ENCODE assay signal across 9 cellular contexts in genomic region chr1:160169553-160170399, GRCh38. TPM values are rescaled to one million over a fixed set of nuclear protein-coding genes. Genes with fewer than 3 reads are reported as not detected.
A peak's percentile ranks its signal among the peaks of the same experiment; 100 is the strongest.
DNase-seq lines count a peak whose midpoint lies in the region; ATAC-seq and TF ChIP-seq lines count a peak whose summit lies in the region.
"Had no signal": no experiment of that assay in that cellular context is flagged by ENCODE, and none has a peak within 500 bp of the region (broad histone marks: within the 10 kb centered on the region; RNA-seq: fewer than 3 reads in every experiment).

No MANE protein-coding gene starts in this region.

- H3K36me3 Mint-ChIP-seq in MCF 10A (ENCODE audit: insufficient read depth, unreplicated experiment) = no peaks in the 10 kb centered on the region

- no peak for TF ChIP-seq EP300 in transverse colon (IDR thresholded peaks at IDR 0.05; ENCODE audit: low read depth)

- no peak for TF ChIP-seq POLR2A in transverse colon (IDR thresholded peaks at IDR 0.05)

- in situ Hi-C loops in transverse colon (cut with MboI; ENCODE audit: low pct_ligation_motif_present in 1 of 4, low pct_unique_long_range_greater_than_20kb in 1 of 4, low sequenced_read_pairs in 3 of 4) = no loop called here

- no peaks in the 10 kb centered on the region for H3K9me3 Mint-ChIP-seq in MCF 10A (ENCODE audit: unreplicated experiment)

- peaks cover 3% of the 10 kb centered on the region for H3K27me3 ChIP-seq in transverse colon

- H3K9me3 ChIP-seq in mesodermal cell (ENCODE audit: control insufficient read depth, low read length) (no peaks in the 10 kb centered on the region), transverse colon (no peaks in the 10 kb centered on the region)

- peaks cover 49% of the 10 kb centered on the region for H3K27me3 Mint-ChIP-seq in MCF 10A (ENCODE audit: insufficient read depth, unreplicated experiment)

- H3K4me1 Mint-ChIP-seq in MCF 10A (ENCODE audit: insufficient read depth, unreplicated experiment) = peaks cover 6% of the 10 kb centered on the region

- peak; percentile 24 for DNase-seq in NCI-H774 (lab: John Stamatoyannopoulos, UW)
- no peak for DNase-seq in NK-92 (lab: John Stamatoyannopoulos, UW; ENCODE audit: unreplicated experiment)
- DNase-seq in head of caudate nucleus = no peak
- DNase-seq in transverse colon = no peak
- no peak for DNase-seq in MCF 10A (ENCODE audit: unreplicated experiment)

- BruUV-seq in MCF 10A (replicated peaks; lab: Mats Ljungman, UMichigan) = no TSS peak

- H3K27ac ChIP-seq in mesodermal cell (ENCODE audit: low read depth, low read length, severe bottlenecking) (peak overlapping the region; percentile 36), transverse colon (no peak overlapping the region)

- no peak overlapping the region for H3K27ac Mint-ChIP-seq in MCF 10A (ENCODE audit: low read depth, unreplicated experiment)

- ATAC-seq in GM18907 (IDR thresholded peaks at IDR 0.05; ENCODE audit: unreplicated experiment) (peak; percentile 86), HG02798 (IDR thresholded peaks at IDR 0.05; ENCODE audit: poor library complexity, unreplicated experiment) (peak; percentile 63)

- WGBS in mesodermal cell (ENCODE audit: insufficient coverage in 2 of 2), 2 experiments = 26 to 34% methylated on average over 14 of the region's 15 CpGs
- 33 to 65% methylated on average over 5 to 15 of the region's 15 CpGs for WGBS in transverse colon (ENCODE audit: low coverage in 1 of 2), 2 donors

- no peak for TF ChIP-seq CTCF in transverse colon (IDR thresholded peaks at IDR 0.05)
- no peak for TF ChIP-seq CTCF in MCF 10A (IDR thresholded peaks at IDR 0.05; ENCODE audit: unreplicated experiment)

- POLR2A ChIA-PET in MCF 10A (lab: Yijun Ruan, JAX) = interaction anchor here (0.7 to 1.5 kb wide), 3 partner anchors 12 to 93 kb away, joined by 3 to 6 read pairs (median 4); partner anchors contain the start of gene DCAF8

- H3K4me3 ChIP-seq in mesodermal cell (ENCODE audit: extremely low read depth, insufficient read depth, low read length, poor library complexity, severe bottlenecking) (no peak overlapping the region), transverse colon (no peak overlapping the region)

- H3K4me3 Mint-ChIP-seq in MCF 10A (ENCODE audit: unreplicated experiment) = no peak overlapping the region

- intact Hi-C loops in head of caudate nucleus (cut with DNase I) = no loop called here
- intact Hi-C loops in transverse colon (cut with DNase I; ENCODE audit: low total_unique reads) = no loop called here
- intact Hi-C loops in MCF 10A (cut with micrococcal nuclease) = no loop called here

- H3K36me3 ChIP-seq in mesodermal cell (ENCODE audit: control insufficient read depth, insufficient read depth, low read length) (no peaks in the 10 kb centered on the region), transverse colon (no peaks in the 10 kb centered on the region)

- H3K4me1 ChIP-seq in mesodermal cell (ENCODE audit: control insufficient read depth, insufficient read depth, low read length, poor library complexity, severe bottlenecking) (peaks cover 12% of the 10 kb centered on the region), transverse colon (no peaks in the 10 kb centered on the region)

- CTCF ChIA-PET in MCF 10A (lab: Yijun Ruan, JAX) = interaction anchor here (0.5 to 2.5 kb wide), 8 partner anchors 17 to 125 kb away, joined by 3 to 10 read pairs (median 4); no protein-coding TSS in a partner anchor

RNA-seq across cellular contexts. Expression of gene ATP1A4, which starts 18.4 kb away (rescaled TPM):
- 0.52 TPM for polyA plus RNA-seq in mesodermal cell (2013, experiment 1 of 2)
- polyA plus RNA-seq in mesodermal cell (2013, experiment 2 of 2) = 0.20 TPM
- total RNA-seq in transverse colon = under 1 TPM in 1 of 4 donors, not detected in 3; 0.20 TPM
- total RNA-seq in MCF 10A (2022) = not detected in 2 replicates
- total RNA-seq: dermis microvascular lymphatic vessel endothelial cell had no signal

RNA-seq across cellular contexts. Expression of gene CASQ1, which starts 20.6 kb away (rescaled TPM):
- polyA plus RNA-seq in mesodermal cell (2013, experiment 1 of 2) = 0.29 TPM
- polyA plus RNA-seq in mesodermal cell (2013, experiment 2 of 2) = 0.40 TPM
- total RNA-seq in transverse colon = under 1 TPM in 2 of 4 donors, not detected in 2; 0.55 to 0.95 TPM
- total RNA-seq in MCF 10A (2022) = not detected in 2 replicates
- total RNA-seq: dermis microvascular lymphatic vessel endothelial cell had no signal

RNA-seq across cellular contexts. Expression of gene PEA15, which starts 35.4 kb away (rescaled TPM):
- 254 TPM for polyA plus RNA-seq in mesodermal cell (2013, experiment 1 of 2)
- polyA plus RNA-seq in mesodermal cell (2013, experiment 2 of 2) = 202 TPM
- total RNA-seq in transverse colon = 10 to 100 TPM; 25.8 to 92.5 (median 27.3) TPM
- total RNA-seq in MCF 10A (2022) = 183 and 198 TPM in 2 replicates

RNA-seq across cellular contexts. Expression of gene ATP1A2, which starts 54.2 kb away (rescaled TPM):
- polyA plus RNA-seq in mesodermal cell (2013, experiment 1 of 2) = 10.8 TPM
- polyA plus RNA-seq in mesodermal cell (2013, experiment 2 of 2) = 9.4 TPM
- total RNA-seq in transverse colon (10 to 100 TPM; 11.4 to 40.8 (median 23.1) TPM), MCF 10A (2022) (0.07 TPM in 1 of 2 replicates, not detected in the other)
- total RNA-seq: dermis microvascular lymphatic vessel endothelial cell had no signal
